ENCODE assay signal across 26 cellular contexts in the genomic region with DNA sequence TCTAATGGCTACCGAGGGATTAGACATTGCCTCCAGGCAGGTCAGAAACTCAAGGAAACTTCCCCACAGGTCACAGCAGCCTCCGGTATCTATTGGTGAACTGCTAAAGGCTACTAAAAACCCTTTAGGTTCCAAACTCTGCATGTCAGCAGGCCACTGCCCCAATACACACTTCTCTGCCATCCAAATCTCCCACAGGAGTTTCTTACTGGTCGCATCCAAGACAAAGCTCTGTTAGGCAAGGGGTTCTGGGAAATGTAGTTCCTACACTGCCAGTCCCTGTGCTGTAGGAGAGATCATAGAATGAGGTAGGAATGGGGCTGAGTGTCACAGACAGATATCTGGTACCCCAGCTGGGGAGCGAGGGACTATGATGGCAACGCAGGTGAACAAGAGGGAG.
A peak's percentile ranks its signal among the peaks of the same experiment; 100 is the strongest.
DNase-seq lines count a peak whose midpoint lies in the region; ATAC-seq, FAIRE-seq and TF ChIP-seq lines count a peak whose summit lies in the region.
"Had no signal": no experiment of that assay in that cellular context is flagged by ENCODE, and none has a peak within 500 bp of the region (broad histone marks: within the 10 kb centered on the region; RNA-seq: fewer than 3 reads in every experiment).

No MANE protein-coding gene starts in this region.

- in situ Hi-C loops in K562 (cut with MboI), result no loop called here

- peak; percentile 35; the same call in 1 of the 3 replicates for ATAC-seq in K562
- ATAC-seq: foreskin keratinocyte had no signal

- no peak overlapping the region for H3K27ac Mint-ChIP-seq in neural progenitor cell
- H3K27ac Mint-ChIP-seq: activated CD4-positive, alpha-beta memory T cell treated with anti-CD3 and anti-CD28 coated beads for 36 hours; naive B cell had no signal

- TF ChIP-seq CTCF in NB4 (IDR thresholded peaks at IDR 0.05; ENCODE audit: low read depth, low read length) (no peak), K562 (IDR thresholded peaks at IDR 0.05 in 2 of 3, conservative IDR thresholded peaks at IDR 0.05 in 1 of 3; ENCODE audit: insufficient read depth in 2 of 3, low read depth in 1 of 3, low read length in 3 of 3) (no peak), neural progenitor cell (IDR thresholded peaks at IDR 0.05) (no peak)

- H3K4me2 ChIP-seq in K562 (ENCODE audit: insufficient read depth, low read length) (no peak overlapping the region), neural progenitor cell (no peak overlapping the region)
- H3K4me2 ChIP-seq: BLaER1 had no signal

- DNase-seq in H4 (ENCODE audit: low spot score) (peak; percentile 51), NB4 (ENCODE audit: low read depth) (peak; percentile 22), K562 (ENCODE audit: extremely low read depth in 1 of 4, low spot score in 3 of 4) (no peak), neural progenitor cell (ENCODE audit: low spot score) (peak; percentile 62), NCI-H526 treated with DMSO at 0.1 percent for 48 hours (lab: John Stamatoyannopoulos, UW) (no peak), NCI-H2171 treated with DMSO at 0.1 percent for 48 hours (lab: John Stamatoyannopoulos, UW) (no peak), Kasumi-1 (lab: John Stamatoyannopoulos, UW) (no peak)
- DNase-seq: activated CD4-positive, alpha-beta memory T cell treated with anti-CD3 and anti-CD28 coated beads for 36 hours; activated naive CD4-positive, alpha-beta T cell treated with anti-CD3 and anti-CD28 coated beads, Interleukin-2, amount 50 U/mL, for 16 hours; activated T-cell treated with anti-CD3 and anti-CD28 coated beads, Interleukin-2, amount 50 U/mL, for 1 hour; DND-41; foreskin keratinocyte; HCEC 1CT; naive B cell; NCI-H524 treated with DMSO at 0.1 percent for 48 hours; posterior cingulate gyrus; RPMI8226; stimulated activated CD4-positive, alpha-beta T cell treated with anti-CD3 and anti-CD28 coated beads, Interleukin-4, amount 100 ng/mL, for 1 hour; T-helper 1 cell had no signal

- no peak overlapping the region for H3K4me3 Mint-ChIP-seq in neural progenitor cell
- H3K4me3 Mint-ChIP-seq: activated CD4-positive, alpha-beta memory T cell treated with anti-CD3 and anti-CD28 coated beads for 36 hours; naive B cell had no signal

- no peak for FAIRE-seq in K562 (lab: Jason Lieb, UNC)
- FAIRE-seq: colon, endothelial cell of umbilical vein, HTR-8/SVneo had no signal

- TF ChIP-seq EP300 in K562 (IDR thresholded peaks at IDR 0.05; ENCODE audit: low read length), result no peak

- H3K9ac ChIP-seq in K562 (ENCODE audit: insufficient read depth in 1 of 2, low read depth in 2 of 2, low read length in 2 of 2) (no peak overlapping the region), neural progenitor cell (no peak overlapping the region)
- H3K9ac ChIP-seq: BLaER1 had no signal

- TF ChIP-seq RAD21 in K562 (CRISPR knock-in tag; conservative IDR thresholded peaks at IDR 0.05 in 1 of 2, IDR thresholded peaks at IDR 0.05 in 1 of 2), result no peak

- 2% methylated on average over 5 of the region's 5 CpGs for WGBS in K562 (ENCODE audit: insufficient coverage, low coverage, missing lambda C conversion rate)

- H3K9me3 Mint-ChIP-seq in neural progenitor cell, result peaks cover 21% of the 10 kb centered on the region

- H3K4me1 ChIP-seq in K562 (replicated peaks in 1 of 2; ENCODE audit: control insufficient read depth in 2 of 2, insufficient read depth in 2 of 2, low read length in 2 of 2), result no peaks in the 10 kb centered on the region
- H3K4me1 ChIP-seq in neural progenitor cell, result no peaks in the 10 kb centered on the region
- H3K4me1 ChIP-seq: BLaER1, foreskin keratinocyte, suprapubic skin had no signal

- 0 out of 2 replicates have a peak, but pooled peaks cover 2% of the 10 kb centered on the region for H3K9me3 ChIP-seq in K562 (replicated peaks; ENCODE audit: control insufficient read depth, insufficient read depth, low read depth, low read length)
- H3K9me3 ChIP-seq in neural progenitor cell (ENCODE audit: low read depth), result no peaks in the 10 kb centered on the region

- H4K20me1 ChIP-seq in K562 (replicated peaks; ENCODE audit: control insufficient read depth, insufficient read depth, low read length), result no peaks in the 10 kb centered on the region
- no peaks in the 10 kb centered on the region for H4K20me1 ChIP-seq in neural progenitor cell (ENCODE audit: low read depth)
- H4K20me1 ChIP-seq: BLaER1 had no signal

- H3K79me2 ChIP-seq in K562 (ENCODE audit: control insufficient read depth, insufficient read depth, low read length) (no peaks in the 10 kb centered on the region), neural progenitor cell (ENCODE audit: low read depth) (no peaks in the 10 kb centered on the region)

- H2AFZ ChIP-seq in K562 (ENCODE audit: low read depth, low read length), result no peak overlapping the region
- peak overlapping the region; percentile 94 for H2AFZ ChIP-seq in neural progenitor cell (replicated peaks)

- intact Hi-C loops in K562 (cut with micrococcal nuclease), result no loop called here

- H3K36me3 Mint-ChIP-seq in neural progenitor cell, result peaks cover 2% of the 10 kb centered on the region
- H3K36me3 Mint-ChIP-seq: activated CD4-positive, alpha-beta memory T cell treated with anti-CD3 and anti-CD28 coated beads for 36 hours; naive B cell had no signal

- H3K27ac ChIP-seq in K562 (ENCODE audit: extremely low read depth, low read depth, low read length) (no peak overlapping the region), neural progenitor cell (no peak overlapping the region)
- H3K27ac ChIP-seq: BLaER1, foreskin keratinocyte, skin epidermis, suprapubic skin, VCaP had no signal

- no peaks in the 10 kb centered on the region for H3K27me3 Mint-ChIP-seq in neural progenitor cell (ENCODE audit: insufficient read depth, low read depth)
- H3K27me3 Mint-ChIP-seq: activated CD4-positive, alpha-beta memory T cell treated with anti-CD3 and anti-CD28 coated beads for 36 hours; naive B cell had no signal

- CTCF ChIA-PET in K562 (lab: Yijun Ruan, JAX; ENCODE audit: low intra/inter-chr PET ratio), result no interaction called here

- H3K36me3 ChIP-seq in K562 (ENCODE audit: control insufficient read depth, insufficient read depth, low read length) (no peaks in the 10 kb centered on the region), neural progenitor cell (no peaks in the 10 kb centered on the region)
- H3K36me3 ChIP-seq: BLaER1, suprapubic skin had no signal

- POLR2A ChIA-PET in K562 (lab: Yijun Ruan, JAX), result interaction anchor here (0.6 kb wide), 1 partner anchor 1445 kb away, joined by 3 read pairs; no protein-coding TSS in a partner anchor

- no peaks in the 10 kb centered on the region for H3K4me1 Mint-ChIP-seq in neural progenitor cell
- H3K4me1 Mint-ChIP-seq: naive B cell had no signal

- no peak for TF ChIP-seq POLR2A in NB4 (IDR thresholded peaks at IDR 0.05; ENCODE audit: extremely low read depth, insufficient read length)
- no peak for TF ChIP-seq POLR2A in K562 (conservative IDR thresholded peaks at IDR 0.05)

- H3F3A ChIP-seq in neural progenitor cell (ENCODE audit: low read depth), result no peaks in the 10 kb centered on the region

- no peaks in the 10 kb centered on the region for H3K27me3 ChIP-seq in K562 (ENCODE audit: control insufficient read depth in 2 of 2, insufficient read depth in 2 of 2, low read length in 2 of 2)
- H3K27me3 ChIP-seq in neural progenitor cell, result no peaks in the 10 kb centered on the region
- H3K27me3 ChIP-seq: BLaER1, foreskin keratinocyte, suprapubic skin had no signal

- H3K4me3 ChIP-seq in NB4 (ENCODE audit: low read depth, low read length), result no peak overlapping the region
- H3K4me3 ChIP-seq in K562, result no peak overlapping the region
- H3K4me3 ChIP-seq in neural progenitor cell, result no peak overlapping the region
- H3K4me3 ChIP-seq: BLaER1, skin epidermis, suprapubic skin had no signal

- no TSS peak for BruUV-seq in K562 (replicated peaks; lab: Mats Ljungman, UMichigan)

- H3K9me1 ChIP-seq in K562 (ENCODE audit: control insufficient read depth, insufficient read depth, low read length), result no peaks in the 10 kb centered on the region

TF ChIP-seq in K562, 482 proteins besides CTCF, POLR2A, EP300 and RAD21:
- TF ChIP-seq, protein P1, sequence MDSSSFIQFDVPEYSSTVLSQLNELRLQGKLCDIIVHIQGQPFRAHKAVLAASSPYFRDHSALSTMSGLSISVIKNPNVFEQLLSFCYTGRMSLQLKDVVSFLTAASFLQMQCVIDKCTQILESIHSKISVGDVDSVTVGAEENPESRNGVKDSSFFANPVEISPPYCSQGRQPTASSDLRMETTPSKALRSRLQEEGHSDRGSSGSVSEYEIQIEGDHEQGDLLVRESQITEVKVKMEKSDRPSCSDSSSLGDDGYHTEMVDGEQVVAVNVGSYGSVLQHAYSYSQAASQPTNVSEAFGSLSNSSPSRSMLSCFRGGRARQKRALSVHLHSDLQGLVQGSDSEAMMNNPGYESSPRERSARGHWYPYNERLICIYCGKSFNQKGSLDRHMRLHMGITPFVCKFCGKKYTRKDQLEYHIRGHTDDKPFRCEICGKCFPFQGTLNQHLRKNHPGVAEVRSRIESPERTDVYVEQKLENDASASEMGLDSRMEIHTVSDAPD (CRISPR knock-in tag; IDR thresholded peaks at IDR 0.05), result no peak
- TF ChIP-seq ZNF124 (CRISPR knock-in tag; IDR thresholded peaks at IDR 0.05) (no peak), BRD4 (IDR thresholded peaks at IDR 0.05) (no peak), NBN (IDR thresholded peaks at IDR 0.05; ENCODE audit: low read depth) (no peak)

Comparison
In these comparisons a context has a peak if more than half of its experiments do, and no peak if none do; other contexts are left out.
1. DNase-seq: peak in H4 (single experiment), NB4 (single experiment) and neural progenitor cell (single experiment); none in K562 (0 of 4), NCI-H526 treated with DMSO at 0.1 percent for 48 hours (single experiment), NCI-H2171 treated with DMSO at 0.1 percent for 48 hours (single experiment) and Kasumi-1 (0 of 2).